Comparison of ENCODE assay signal across 35 cellular contexts in genomic region chr4:28151314-28151713, GRCh38.
"Had no signal": no experiment of that assay in that cellular context is flagged by ENCODE, and none has a peak within 500 bp of the region (broad histone marks: within the 10 kb centered on the region; RNA-seq: fewer than 3 reads in every experiment).

No MANE protein-coding gene starts in this region.

- H3K9me3 ChIP-seq: MG63 had no signal

- DNase-seq: Kasumi-1, MG63, MM.1S, MV-4-11, NCI-H1048, NCI-H1092, NCI-H1092 treated with DMSO at 0.1 percent for 48 hours, NCI-H1105, NCI-H1105 treated with DMSO at 0.1 percent for 48 hours, NCI-H1417, NCI-H1417 treated with DMSO at 0.1 percent for 48 hours, NCI-H1436, NCI-H1436 treated with DMSO at 0.1 percent for 48 hours, NCI-H146, NCI-H1694, NCI-H1694 treated with DMSO at 0.1 percent for 48 hours, NCI-H187, NCI-H187 treated with DMSO at 0.1 percent for 48 hours, NCI-H1930, NCI-H2029, NCI-H2029 treated with DMSO at 0.1 percent for 48 hours, NCI-H2081, NCI-H2081 treated with DMSO at 0.1 percent for 48 hours, NCI-H2107, NCI-H2171, NCI-H2171 treated with DMSO at 0.1 percent for 48 hours, NCI-H2227 treated with DMSO at 0.1 percent for 48 hours, NCI-H226, NCI-H345, NCI-H446, NCI-H446 treated with DMSO at 0.1 percent for 48 hours, NCI-H510A, NCI-H510A treated with DMSO at 0.1 percent for 48 hours, NCI-H524, NCI-H524 treated with DMSO at 0.1 percent for 48 hours had no signal

- H3K36me3 ChIP-seq: MG63 had no signal

- H3K4me3 ChIP-seq: MG63 had no signal

- H3K27me3 ChIP-seq: MG63 had no signal
